Comparison of ENCODE assay signal across 20 cellular contexts in genomic region chr7:137908106-137908505, GRCh38.
DNase-seq lines count a peak whose midpoint lies in the region; ATAC-seq, FAIRE-seq and TF ChIP-seq lines count a peak whose summit lies in the region.
"Had no signal": no experiment of that assay in that cellular context is flagged by ENCODE, and none has a peak within 500 bp of the region (broad histone marks: within the 10 kb centered on the region; RNA-seq: fewer than 3 reads in every experiment).

No MANE protein-coding gene starts in this region.

- TF ChIP-seq RAD21 in HepG2 (CRISPR knock-in tag; IDR thresholded peaks at IDR 0.05), result no peak

- H3K9me3 ChIP-seq in HepG2 (ENCODE audit: low read length), result no peaks in the 10 kb centered on the region
- no peaks in the 10 kb centered on the region for H3K9me3 ChIP-seq in right lobe of liver
- H3K9me3 ChIP-seq in osteoblast (ENCODE audit: low read depth, low read length), result no peaks in the 10 kb centered on the region
- H3K9me3 ChIP-seq in tibial nerve, result no peaks in the 10 kb centered on the region
- H3K9me3 ChIP-seq: A549, Peyer's patch had no signal

- TF ChIP-seq CTCF in HepG2 (CRISPR knock-in tag; IDR thresholded peaks at IDR 0.05), result no peak
- TF ChIP-seq CTCF in right lobe of liver (IDR thresholded peaks at IDR 0.05), result no peak
- TF ChIP-seq CTCF in coronary artery (IDR thresholded peaks at IDR 0.05), result no peak
- no peak for TF ChIP-seq CTCF in osteoblast (IDR thresholded peaks at IDR 0.05; ENCODE audit: extremely low read depth, low read depth, low read length)
- TF ChIP-seq CTCF in tibial nerve (IDR thresholded peaks at IDR 0.05), result no peak

- intact Hi-C loops in HepG2 (cut with micrococcal nuclease; ENCODE audit: unreplicated experiment) (no loop called here), right lobe of liver (cut with DNase I) (loop anchor here in 1 of 2 donors (5.0 to 10.0 kb wide), 2 partner anchors 99 to 253 kb away; no protein-coding TSS in a partner anchor)

- no peaks in the 10 kb centered on the region for H3K27me3 Mint-ChIP-seq in activated naive CD8-positive, alpha-beta T cell treated with anti-CD3 and anti-CD28 coated beads for 36 hours

- H4K20me1 ChIP-seq in HepG2 (ENCODE audit: insufficient read depth, low read length) (no peaks in the 10 kb centered on the region; the same call in 1 of the 2 replicates), osteoblast (ENCODE audit: insufficient read depth, low read length) (no peaks in the 10 kb centered on the region)

- POLR2A ChIA-PET in HepG2 (lab: Yijun Ruan, JAX), result no interaction called here

- no peak for TF ChIP-seq POLR2A in HepG2 (IDR thresholded peaks at IDR 0.05; ENCODE audit: insufficient read depth in 1 of 2, low read depth in 2 of 2, low read length in 2 of 2)
- no peak for TF ChIP-seq POLR2A in right lobe of liver (IDR thresholded peaks at IDR 0.05)
- TF ChIP-seq POLR2A in tibial nerve (IDR thresholded peaks at IDR 0.05), result no peak

- CTCF ChIA-PET in HepG2 (lab: Yijun Ruan, JAX; ENCODE audit: low intra/inter-chr PET ratio, low total read pairs), result no interaction called here

- H3K4me1 ChIP-seq in HepG2 (ENCODE audit: insufficient read depth, low read length) (peaks cover 7% of the 10 kb centered on the region; the same call in 1 of the 2 replicates), right lobe of liver (no peaks in the 10 kb centered on the region), osteoblast (ENCODE audit: insufficient read depth, low read length) (peaks cover 8% of the 10 kb centered on the region), tibial nerve (peaks cover 0 to 44% (median 12%) of the 10 kb centered on the region in 4 donors)

- FAIRE-seq in HepG2 (lab: Jason Lieb, UNC), result no peak
- FAIRE-seq: A549, H54 had no signal

- H3K27me3 ChIP-seq in HepG2 (ENCODE audit: control insufficient read depth in 1 of 2, insufficient read depth in 2 of 2, low read length in 2 of 2) (no peaks in the 10 kb centered on the region), right lobe of liver (no peaks in the 10 kb centered on the region), osteoblast (ENCODE audit: insufficient read depth, low read length) (no peaks in the 10 kb centered on the region), tibial nerve (no peaks in the 10 kb centered on the region)
- H3K27me3 ChIP-seq: Peyer's patch had no signal

- in situ Hi-C loops in HepG2 (cut with HindIII; ENCODE audit: extremely low pct_ligation_motif_present, low pct_unique_long_range_greater_than_20kb), result loop anchor here (5.0 kb wide), 1 partner anchor 99 kb away; no protein-coding TSS in a partner anchor

- no peak overlapping the region for H3K4me3 ChIP-seq in HepG2 (replicated peaks in 1 of 3; ENCODE audit: insufficient read depth in 1 of 3, low read depth in 2 of 3, low read length in 3 of 3)
- H3K4me3 ChIP-seq in right lobe of liver, result no peak overlapping the region
- no peak overlapping the region for H3K4me3 ChIP-seq in coronary artery
- H3K4me3 ChIP-seq in osteoblast (ENCODE audit: insufficient read depth, low read length), result no peak overlapping the region
- no peak overlapping the region for H3K4me3 ChIP-seq in tibial nerve
- H3K4me3 ChIP-seq: A549, Peyer's patch had no signal

- H3K4me1 Mint-ChIP-seq in activated naive CD8-positive, alpha-beta T cell treated with anti-CD3 and anti-CD28 coated beads for 36 hours, result peaks cover 6% of the 10 kb centered on the region

- H2AFZ ChIP-seq in HepG2 (ENCODE audit: low read length) (no peak overlapping the region), osteoblast (ENCODE audit: low read length) (no peak overlapping the region)

- DNase-seq in HepG2 (ENCODE audit: low spot score), result no peak
- no peak for DNase-seq in right lobe of liver
- no peak for DNase-seq in coronary artery (ENCODE audit: low spot score)
- DNase-seq in osteoblast (ENCODE audit: insufficient read length, low spot score, missing footprints), result no peak
- no peak for DNase-seq in tibial nerve (ENCODE audit: low spot score in 2 of 2)
- no peak for DNase-seq in globus pallidus (ENCODE audit: low spot score)
- no peak for DNase-seq in activated naive CD8-positive, alpha-beta T cell treated with anti-CD3 and anti-CD28 coated beads for 36 hours
- DNase-seq: COR-L47, DMS53, Kasumi-1, NCI-H1105 treated with DMSO at 0.1 percent for 48 hours, NCI-H187, NCI-H2171, NCI-H446 treated with DMSO at 0.1 percent for 48 hours, NCI-H82, Peyer's patch had no signal

- TF ChIP-seq EP300 in HepG2 (IDR thresholded peaks at IDR 0.05; ENCODE audit: low read depth in 2 of 2, low read length in 2 of 2), result no peak
- no peak for TF ChIP-seq EP300 in HepG2 (CRISPR knock-in tag; IDR thresholded peaks at IDR 0.05; ENCODE audit: borderline replicate concordance)
- no peak for TF ChIP-seq EP300 in tibial nerve (IDR thresholded peaks at IDR 0.05)

- BruUV-seq in HepG2 (replicated peaks; lab: Mats Ljungman, UMichigan), result no TSS peak

- H3K27ac ChIP-seq in HepG2 (ENCODE audit: extremely low read length, insufficient read depth, low read length) (no peak overlapping the region), right lobe of liver (no peak overlapping the region), coronary artery (peak overlapping the region; percentile 49 to 81), osteoblast (ENCODE audit: low read depth, low read length) (peak overlapping the region; percentile 23), tibial nerve (peak overlapping the region; percentile 52 to 87 (median 74))
- H3K27ac ChIP-seq: A549 had no signal

- H3K27ac Mint-ChIP-seq in activated naive CD8-positive, alpha-beta T cell treated with anti-CD3 and anti-CD28 coated beads for 36 hours, result no peak overlapping the region

- H3K9ac ChIP-seq in HepG2 (ENCODE audit: insufficient read depth, low read depth, low read length), result no peak overlapping the region

- no peak overlapping the region for H3K4me2 ChIP-seq in HepG2 (ENCODE audit: low read depth, low read length)
- no peak overlapping the region for H3K4me2 ChIP-seq in osteoblast (ENCODE audit: insufficient read depth, low read length)
- H3K4me2 ChIP-seq: A549 had no signal

- whole genome bisulfite sequencing in HepG2 (ENCODE audit: low lambda C conversion rate), result 96% methylated on average over 9 of the region's 9 CpGs
- WGBS in right lobe of liver (ENCODE audit: insufficient coverage, low coverage, low lambda C conversion rate, missing lambda C conversion rate), result 94% methylated on average over 3 of the region's 9 CpGs
- WGBS in tibial nerve, 2 donors, result 81% methylated on average over 9 of the region's 9 CpGs

- H3K36me3 ChIP-seq in HepG2 (replicated peaks in 1 of 2; ENCODE audit: control insufficient read depth in 1 of 2, insufficient read depth in 2 of 2, low read length in 2 of 2) (peaks cover 35 to 86% of the 10 kb centered on the region in 2 experiments), right lobe of liver (peaks cover 0 to 66% (median 30%) of the 10 kb centered on the region in 4 donors), osteoblast (ENCODE audit: insufficient read depth, low read length) (peaks cover 87% of the 10 kb centered on the region), tibial nerve (peaks cover 0 to 84% (median 3%) of the 10 kb centered on the region in 3 donors)

- H3K36me3 Mint-ChIP-seq in activated naive CD8-positive, alpha-beta T cell treated with anti-CD3 and anti-CD28 coated beads for 36 hours, result peaks cover 20% of the 10 kb centered on the region

- no peak overlapping the region for H3K4me3 Mint-ChIP-seq in activated naive CD8-positive, alpha-beta T cell treated with anti-CD3 and anti-CD28 coated beads for 36 hours
- H3K4me3 Mint-ChIP-seq: CD14-positive monocyte had no signal

- H3K9me3 Mint-ChIP-seq in activated naive CD8-positive, alpha-beta T cell treated with anti-CD3 and anti-CD28 coated beads for 36 hours, result no peaks in the 10 kb centered on the region

- ATAC-seq in HepG2 (no peak), right lobe of liver (no peak), HG03175 (IDR thresholded peaks at IDR 0.05; ENCODE audit: unreplicated experiment) (no peak)
- ATAC-seq: A549 had no signal

- H3K79me2 ChIP-seq in HepG2 (ENCODE audit: insufficient read depth, low read length) (no peaks in the 10 kb centered on the region), osteoblast (ENCODE audit: insufficient read depth, low read length) (peaks cover 25% of the 10 kb centered on the region)

TF ChIP-seq in HepG2, 621 proteins besides CTCF, POLR2A, EP300 and RAD21:
- TF ChIP-seq RBM22 (optimal IDR thresholded peaks at IDR 0.05; ENCODE audit: low read length) (peak; percentile 54), AHR (CRISPR knock-in tag; IDR thresholded peaks at IDR 0.05) (no peak)

Comparison
In these comparisons a context has a peak if more than half of its experiments do, and no peak if none do; other contexts are left out.
1. H3K27ac ChIP-seq: peak in coronary artery (2 of 2), osteoblast (single experiment) and tibial nerve (4 of 4); none in HepG2 (single experiment) and right lobe of liver (0 of 3).